In the genomic region with DNA sequence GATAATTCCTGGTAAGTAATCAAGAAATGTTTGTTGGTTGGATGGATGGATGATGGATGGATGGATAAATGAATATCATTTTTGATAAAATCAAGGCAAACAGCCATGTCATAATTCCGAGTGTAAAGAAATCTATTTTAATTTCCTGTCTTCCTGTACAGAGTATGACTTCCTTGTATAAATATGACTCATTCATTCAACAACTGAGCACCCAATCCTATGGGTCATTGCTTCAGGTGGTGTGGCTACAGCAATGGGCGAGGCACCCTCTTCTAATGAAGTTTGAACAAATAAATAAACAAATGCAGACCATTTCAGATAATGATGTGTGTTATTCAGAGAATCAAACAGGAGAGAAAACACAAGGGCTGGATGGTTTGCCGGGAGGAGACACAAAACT, we compare ENCODE assay signal across 13 cellular contexts.
DNase-seq lines count a peak whose midpoint lies in the region; ATAC-seq and TF ChIP-seq lines count a peak whose summit lies in the region.
"Had no signal": no experiment of that assay in that cellular context is flagged by ENCODE, and none has a peak within 500 bp of the region (broad histone marks: within the 10 kb centered on the region; RNA-seq: fewer than 3 reads in every experiment).

No MANE protein-coding gene starts in this region.

- H3K4me3 ChIP-seq in CD8-positive, alpha-beta T cell (ENCODE audit: low read depth, low read length) = no peak overlapping the region
- H3K4me3 ChIP-seq in body of pancreas (no peak overlapping the region), lower lobe of right lung (no peak overlapping the region), H7 (ENCODE audit: insufficient read depth, low read depth, low read length) (no peak overlapping the region)
- H3K4me3 ChIP-seq: thoracic aorta had no signal

- H3K4me3 Mint-ChIP-seq in CD8-positive, alpha-beta T cell = no peak overlapping the region
- H3K4me3 Mint-ChIP-seq: WTC11 had no signal

- no peak overlapping the region for H3K27ac ChIP-seq in CD8-positive, alpha-beta T cell (ENCODE audit: low read depth, low read length)
- H3K27ac ChIP-seq in body of pancreas (no peak overlapping the region), lower lobe of right lung (no peak overlapping the region)

- ATAC-seq in CD8-positive, alpha-beta T cell = no peak
- peak; percentile 37 for ATAC-seq in HG03571 (IDR thresholded peaks at IDR 0.05; ENCODE audit: unreplicated experiment)
- ATAC-seq in body of pancreas = peak; percentile 68
- ATAC-seq in lower lobe of right lung = peak; percentile 65 to 67
- no peak for ATAC-seq in GM21825 (IDR thresholded peaks at IDR 0.05; ENCODE audit: unreplicated experiment)
- no peak for ATAC-seq in GM19023 (IDR thresholded peaks at IDR 0.05; ENCODE audit: unreplicated experiment)
- ATAC-seq: WTC11 had no signal

- no peak for TF ChIP-seq CTCF in CD8-positive, alpha-beta T cell (IDR thresholded peaks at IDR 0.05)
- TF ChIP-seq CTCF in body of pancreas (IDR thresholded peaks at IDR 0.05) = no peak
- no peak for TF ChIP-seq CTCF in lower lobe of right lung (IDR thresholded peaks at IDR 0.05)

- peak overlapping the region; percentile 49 for H3K27ac Mint-ChIP-seq in CD8-positive, alpha-beta T cell
- H3K27ac Mint-ChIP-seq: WTC11 had no signal

- no peaks in the 10 kb centered on the region for H3K27me3 Mint-ChIP-seq in CD8-positive, alpha-beta T cell (ENCODE audit: low read depth)

- no peak for DNase-seq in CD8-positive, alpha-beta T cell
- DNase-seq in body of pancreas = peak in 1 of 4 donors; percentile 30
- no peak for DNase-seq in lower lobe of right lung
- no peak for DNase-seq in H7
- DNase-seq in hepatic stellate cell (ENCODE audit: low spot score) = no peak
- DNase-seq: activated gamma-delta T cell; MV-4-11; stimulated activated CD4-positive, alpha-beta T cell treated with anti-CD3 and anti-CD28 coated beads, Interleukin-2, amount 100 ng/mL, for 24 hours had no signal

- TF ChIP-seq POLR2A in body of pancreas (IDR thresholded peaks at IDR 0.05) = no peak

- CTCF ChIA-PET in CD8-positive, alpha-beta T cell (lab: Charles Lee) = interaction anchor here (1.0 kb wide), 1 partner anchor 73 kb away, joined by 3 read pairs; no protein-coding TSS in a partner anchor

- H3K36me3 ChIP-seq in CD8-positive, alpha-beta T cell (ENCODE audit: insufficient read depth, low read length) = no peaks in the 10 kb centered on the region
- H3K36me3 ChIP-seq in body of pancreas (replicated peaks in 1 of 2; ENCODE audit: insufficient read depth in 1 of 2, low read depth in 2 of 2) (no peaks in the 10 kb centered on the region), lower lobe of right lung (no peaks in the 10 kb centered on the region), H7 (replicated peaks; ENCODE audit: control insufficient read depth, insufficient read depth, low read length) (no peaks in the 10 kb centered on the region)
- H3K36me3 ChIP-seq: thoracic aorta had no signal

- H3K27me3 ChIP-seq in CD8-positive, alpha-beta T cell (ENCODE audit: insufficient read depth, low read length) = no peaks in the 10 kb centered on the region
- H3K27me3 ChIP-seq in body of pancreas (no peaks in the 10 kb centered on the region), lower lobe of right lung (ENCODE audit: low read depth) (no peaks in the 10 kb centered on the region), H7 (ENCODE audit: control insufficient read depth, insufficient read depth, low read length) (no peaks in the 10 kb centered on the region)

- peaks cover 37% of the 10 kb centered on the region for H3K4me1 ChIP-seq in CD8-positive, alpha-beta T cell (ENCODE audit: insufficient read depth, low read length)
- H3K4me1 ChIP-seq in body of pancreas (peaks cover 7% of the 10 kb centered on the region), lower lobe of right lung (peaks cover 19% of the 10 kb centered on the region)

- peaks cover 12% of the 10 kb centered on the region for H3K36me3 Mint-ChIP-seq in CD8-positive, alpha-beta T cell
- H3K36me3 Mint-ChIP-seq: WTC11 had no signal

- intact Hi-C loops in CD8-positive, alpha-beta T cell (cut with DNase I, micrococcal nuclease) = no loop called here
- intact Hi-C loops in body of pancreas (cut with DNase I) = no loop called here
- intact Hi-C loops in lower lobe of right lung (cut with DNase I) = no loop called here

- WGBS in body of pancreas, 2 donors = 56 to 78% methylated on average over 3 of the region's 3 CpGs

- no peaks in the 10 kb centered on the region for H3K9me3 ChIP-seq in CD8-positive, alpha-beta T cell (ENCODE audit: low read length)
- H3K9me3 ChIP-seq in body of pancreas = no peaks in the 10 kb centered on the region
- H3K9me3 ChIP-seq in lower lobe of right lung = no peaks in the 10 kb centered on the region
- H3K9me3 ChIP-seq: thoracic aorta had no signal

- POLR2A ChIA-PET in CD8-positive, alpha-beta T cell (lab: Charles Lee) = no interaction called here

- peaks cover 82% of the 10 kb centered on the region for H3K4me1 Mint-ChIP-seq in CD8-positive, alpha-beta T cell (ENCODE audit: low read depth)

- H3K9me3 Mint-ChIP-seq in CD8-positive, alpha-beta T cell = no peaks in the 10 kb centered on the region

Comparison
In these comparisons a context has a peak if more than half of its experiments do, and no peak if none do; other contexts are left out.
1. ATAC-seq: peak in HG03571 (single experiment), body of pancreas (single experiment) and lower lobe of right lung (2 of 2); none in CD8-positive, alpha-beta T cell (single experiment), GM21825 (single experiment) and GM19023 (single experiment).